In genomic region chr7:134327896-134328295, GRCh38 we compare ENCODE assay signal across 8 cellular contexts. TPM values are rescaled to one million over a fixed set of nuclear protein-coding genes. Genes with fewer than 3 reads are reported as not detected.
DNase-seq lines count a peak whose midpoint lies in the region; ATAC-seq and TF ChIP-seq lines count a peak whose summit lies in the region.

No MANE protein-coding gene starts in this region.

- no peak overlapping the region for H3K4me3 ChIP-seq in PC-3 (ENCODE audit: low read length)
- no peak overlapping the region for H3K4me3 ChIP-seq in hepatocyte

- H3K9me2 ChIP-seq in PC-3 (replicated peaks; ENCODE audit: low read length), result no peaks in the 10 kb centered on the region
- H3K9me2 ChIP-seq in hepatocyte (replicated peaks; ENCODE audit: insufficient read depth), result no peaks in the 10 kb centered on the region

- H2AFZ ChIP-seq in PC-3 (ENCODE audit: low read length) (no peak overlapping the region), hepatocyte (no peak overlapping the region)

- no peaks in the 10 kb centered on the region for H3F3A ChIP-seq in PC-3 (ENCODE audit: low read length, unreplicated experiment)

- H4K20me1 ChIP-seq in PC-3 (ENCODE audit: low read length), result no peaks in the 10 kb centered on the region
- no peaks in the 10 kb centered on the region for H4K20me1 ChIP-seq in hepatocyte (ENCODE audit: insufficient read depth, poor library complexity, severe bottlenecking)

- no peak overlapping the region for H3K9ac ChIP-seq in PC-3 (ENCODE audit: low read length)

- POLR2A ChIA-PET in PC-3 (lab: Charles Lee; ENCODE audit: unreplicated experiment), result no interaction called here

- 36% methylated on average over 7 of the region's 7 CpGs for WGBS in hepatocyte (ENCODE audit: low lambda C conversion rate, missing lambda C conversion rate)

- H3K36me3 ChIP-seq in PC-3 (ENCODE audit: low read depth, low read length) (no peaks in the 10 kb centered on the region), hepatocyte (replicated peaks; ENCODE audit: insufficient read depth, low read depth) (no peaks in the 10 kb centered on the region)

- no peak overlapping the region for H3K4me2 ChIP-seq in PC-3 (ENCODE audit: low read length)
- H3K4me2 ChIP-seq in hepatocyte, result no peak overlapping the region

- no TSS peak for BruUV-seq in PC-3 (replicated peaks; lab: Mats Ljungman, UMichigan)

- H3K27ac ChIP-seq in C4-2B, result no peak overlapping the region
- H3K27ac ChIP-seq in PC-3 (ENCODE audit: low read length), result no peak overlapping the region
- H3K27ac ChIP-seq in hepatocyte, result no peak overlapping the region

- no peaks in the 10 kb centered on the region for H3K9me3 ChIP-seq in PC-3 (ENCODE audit: low read length)
- H3K9me3 ChIP-seq in hepatocyte (ENCODE audit: low read depth), result no peaks in the 10 kb centered on the region

- CTCF ChIA-PET in PC-3 (lab: Charles Lee), result interaction anchor here (0.6 kb wide), 1 partner anchor 11 kb away, joined by 3 read pairs; no protein-coding TSS in a partner anchor

- no peaks in the 10 kb centered on the region for H3K27me3 ChIP-seq in PC-3 (ENCODE audit: low read length)
- H3K27me3 ChIP-seq in hepatocyte, result no peaks in the 10 kb centered on the region

- peak; percentile 65 for DNase-seq in PC-3
- peak; percentile 11 for DNase-seq in activated T-helper 1 cell treated with Interleukin-2 at 50 U/mL for 16 hours (ENCODE audit: low read depth)
- peak; percentile 38 for DNase-seq in hepatocyte (ENCODE audit: low spot score)
- DNase-seq in stimulated activated CD4-positive, alpha-beta T cell treated with anti-CD3 and anti-CD28 coated beads, Interleukin-4, amount 100 ng/mL, for 24 hours, result peak; percentile 49
- DNase-seq in epidermal melanocyte (ENCODE audit: insufficient read length, low spot score), result no peak

- TF ChIP-seq CTCF in C4-2B (conservative IDR thresholded peaks at IDR 0.05), result peak; percentile 74
- peak; percentile 71 for TF ChIP-seq CTCF in PC-3 (conservative IDR thresholded peaks at IDR 0.05; ENCODE audit: low read depth, low read length)
- TF ChIP-seq CTCF in hepatocyte (IDR thresholded peaks at IDR 0.05; ENCODE audit: poor library complexity), result peak; percentile 36

- peak; percentile 80 for ATAC-seq in GM18907 (IDR thresholded peaks at IDR 0.05; ENCODE audit: unreplicated experiment)
- ATAC-seq in HG03432 (IDR thresholded peaks at IDR 0.05; ENCODE audit: unreplicated experiment), result peak; percentile 85
- ATAC-seq in PC-3, result peak; percentile 82

- no peaks in the 10 kb centered on the region for H3K4me1 ChIP-seq in PC-3 (ENCODE audit: insufficient read depth, low read length)
- no peaks in the 10 kb centered on the region for H3K4me1 ChIP-seq in hepatocyte (ENCODE audit: insufficient read depth)

- no peaks in the 10 kb centered on the region for H3K79me2 ChIP-seq in PC-3 (ENCODE audit: low read length)
- H3K79me2 ChIP-seq in hepatocyte, result no peaks in the 10 kb centered on the region

- intact Hi-C loops in PC-3 (cut with micrococcal nuclease), result no loop called here

RNA-seq across cellular contexts. Expression of gene SLC35B4, which starts 11.2 kb away (rescaled TPM):
- total RNA-seq in PC-3 (2014; rRNA removed) (34.2 and 45.0 TPM in 2 replicates), hepatocyte (12.8 and 13.7 TPM in 2 replicates)
- 18.8 and 24.1 TPM in 2 replicates for polyA plus RNA-seq in hepatocyte
